In the genomic region with DNA sequence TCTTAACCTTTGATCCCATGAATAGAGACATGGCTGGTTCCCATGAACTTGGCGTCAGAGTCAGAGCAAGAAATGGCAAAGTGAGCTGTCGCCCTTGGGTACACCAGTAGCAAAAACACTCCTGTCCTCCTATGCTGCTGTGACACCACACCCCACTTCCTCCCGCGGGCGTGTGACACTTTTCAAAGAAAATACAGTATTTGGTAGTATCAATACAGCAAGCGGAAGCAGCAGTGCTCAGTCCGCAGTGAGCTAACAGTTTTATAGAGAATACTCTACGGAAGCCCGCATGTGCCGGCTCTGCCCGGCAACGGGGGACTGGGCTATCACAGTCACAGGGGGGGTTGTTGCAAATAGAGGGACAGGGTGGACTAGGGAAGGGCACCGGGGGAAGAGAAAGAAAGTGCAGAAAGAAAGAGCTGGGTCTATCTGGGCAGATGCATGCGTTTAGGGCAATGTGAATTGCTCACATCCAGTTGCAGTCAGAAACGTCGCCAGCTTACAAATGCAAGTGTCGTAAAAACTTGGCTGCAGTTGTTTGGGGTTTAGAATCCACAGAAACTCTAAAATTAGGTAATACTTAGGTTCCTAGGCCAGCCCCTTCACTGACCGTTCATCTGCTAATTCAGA, we compare ENCODE assay signal across 1 cellular context.
TF ChIP-seq lines count a peak whose summit lies in the region.

No MANE protein-coding gene starts in this region.

TF ChIP-seq in WTC11, 78 proteins besides CTCF, POLR2A, EP300 and RAD21 (continued from another document):
- TF ChIP-seq, protein P1, sequence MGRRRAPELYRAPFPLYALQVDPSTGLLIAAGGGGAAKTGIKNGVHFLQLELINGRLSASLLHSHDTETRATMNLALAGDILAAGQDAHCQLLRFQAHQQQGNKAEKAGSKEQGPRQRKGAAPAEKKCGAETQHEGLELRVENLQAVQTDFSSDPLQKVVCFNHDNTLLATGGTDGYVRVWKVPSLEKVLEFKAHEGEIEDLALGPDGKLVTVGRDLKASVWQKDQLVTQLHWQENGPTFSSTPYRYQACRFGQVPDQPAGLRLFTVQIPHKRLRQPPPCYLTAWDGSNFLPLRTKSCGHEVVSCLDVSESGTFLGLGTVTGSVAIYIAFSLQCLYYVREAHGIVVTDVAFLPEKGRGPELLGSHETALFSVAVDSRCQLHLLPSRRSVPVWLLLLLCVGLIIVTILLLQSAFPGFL (CRISPR knock-in tag; IDR thresholded peaks at IDR 0.05; ENCODE audit: borderline replicate concordance): no peak
